ENCODE assay signal across 10 cellular contexts in the genomic region with DNA sequence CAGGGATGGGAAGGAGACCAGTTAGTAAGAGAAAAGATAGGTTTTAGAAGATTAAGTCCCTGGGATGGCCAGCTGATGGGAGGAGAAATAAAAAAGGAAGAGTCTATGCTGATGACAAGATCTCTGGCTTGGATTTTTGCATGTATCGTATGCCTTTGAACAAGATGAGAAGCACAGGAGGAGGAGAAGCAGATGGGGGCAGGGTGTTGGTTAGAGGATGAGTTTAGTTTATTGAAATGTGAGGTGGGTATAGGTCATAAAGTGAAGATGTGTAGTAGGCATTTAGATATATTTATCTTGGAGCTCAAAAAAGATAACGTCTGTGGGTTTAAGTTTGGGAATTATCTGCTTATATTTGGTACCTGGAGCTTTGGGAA. TPM values are rescaled to one million over a fixed set of nuclear protein-coding genes. Genes with fewer than 3 reads are reported as not detected.
A peak's percentile ranks its signal among the peaks of the same experiment; 100 is the strongest.
DNase-seq lines count a peak whose midpoint lies in the region; ATAC-seq, FAIRE-seq and TF ChIP-seq lines count a peak whose summit lies in the region.
"Had no signal": no experiment of that assay in that cellular context is flagged by ENCODE, and none has a peak within 500 bp of the region (broad histone marks: within the 10 kb centered on the region; RNA-seq: fewer than 3 reads in every experiment).

No MANE protein-coding gene starts in this region.

- WGBS in A549 (ENCODE audit: missing lambda C conversion rate), result 14% methylated on average over 2 of the region's 2 CpGs
- 63 to 78% methylated on average over 2 of the region's 2 CpGs for WGBS in mesodermal cell (ENCODE audit: insufficient coverage in 2 of 2), 2 experiments

- H3K27me3 ChIP-seq in bronchial epithelial cell (ENCODE audit: control insufficient read depth, insufficient read depth, low read length), result no peaks in the 10 kb centered on the region

- H3K4me3 ChIP-seq in A549 (peak overlapping the region; percentile 72), HFF-Myc (replicated peaks; ENCODE audit: low read depth, low read length) (peak overlapping the region; percentile 92), bronchial epithelial cell (ENCODE audit: low read depth, low read length) (peak overlapping the region; percentile 77), mesodermal cell (ENCODE audit: extremely low read depth, insufficient read depth, low read length, poor library complexity, severe bottlenecking) (peak overlapping the region; percentile 81)

- POLR2A ChIA-PET in A549 (lab: Yijun Ruan, JAX), result interaction anchor here (1.9 kb wide), 1 partner anchor 46 kb away, joined by 11 read pairs; a partner anchor contains a TSS

- CTCF ChIA-PET in A549 (lab: Yijun Ruan, JAX), result interaction anchor here (1.0 to 2.9 kb wide), 4 partner anchors 9 to 47 kb away, joined by 3 to 14 read pairs (median 6); a partner anchor contains a TSS

- TF ChIP-seq RAD21 in A549 (conservative IDR thresholded peaks at IDR 0.05 in 1 of 2, IDR thresholded peaks at IDR 0.05 in 1 of 2), result no peak

- no peaks in the 10 kb centered on the region for H3K36me3 ChIP-seq in bronchial epithelial cell (ENCODE audit: control insufficient read depth, insufficient read depth, low read length)
- H3K36me3 ChIP-seq in mesodermal cell (ENCODE audit: control insufficient read depth, insufficient read depth, low read length), result peaks cover under 1% of the 10 kb centered on the region

- peaks cover 16% of the 10 kb centered on the region for H3K4me1 ChIP-seq in A549
- H3K4me1 ChIP-seq in mesodermal cell (ENCODE audit: control insufficient read depth, insufficient read depth, low read length, poor library complexity, severe bottlenecking), result no peaks in the 10 kb centered on the region

- FAIRE-seq in A549 (lab: Jason Lieb, UNC) (no peak), bronchial epithelial cell (lab: Jason Lieb, UNC) (no peak), D721Med (lab: Jason Lieb, UNC) (no peak)
- FAIRE-seq: frontal cortex had no signal

- TF ChIP-seq CTCF in A549 (IDR thresholded peaks at IDR 0.05), result no peak
- TF ChIP-seq CTCF in HFF-Myc (IDR thresholded peaks at IDR 0.05; ENCODE audit: low read depth, low read length, missing control alignments), result no peak
- TF ChIP-seq CTCF in bronchial epithelial cell (IDR thresholded peaks at IDR 0.05; ENCODE audit: insufficient read depth, low read length, severe bottlenecking), result no peak
- TF ChIP-seq CTCF in D721Med (IDR thresholded peaks at IDR 0.05; ENCODE audit: insufficient read depth, missing control alignments), result no peak

- H3K9me3 ChIP-seq in A549, result no peaks in the 10 kb centered on the region
- H3K9me3 ChIP-seq in mesodermal cell (ENCODE audit: control insufficient read depth, low read length), result no peaks in the 10 kb centered on the region

- DNase-seq in A549 (ENCODE audit: low read depth in 1 of 2, low spot score in 1 of 2) (peak in 1 of 2 experiments; percentile 21), HFF-Myc (ENCODE audit: extremely low read depth, low read depth) (no peak), bronchial epithelial cell (ENCODE audit: low read depth) (no peak), NCI-H2081 (lab: John Stamatoyannopoulos, UW) (no peak), D721Med (ENCODE audit: insufficient read length, low spot score) (no peak)

- no peak for TF ChIP-seq EP300 in A549 (IDR thresholded peaks at IDR 0.05)

- H3K27ac ChIP-seq in A549 (peak overlapping the region; percentile 91 to 95), mesodermal cell (ENCODE audit: low read depth, low read length, severe bottlenecking) (no peak overlapping the region)

- no peak for TF ChIP-seq POLR2A in A549 (IDR thresholded peaks at IDR 0.05; ENCODE audit: low read length)

- H3K4me2 ChIP-seq in A549, result peak overlapping the region; percentile 83

- ATAC-seq in A549 (no peak), HG02970 (IDR thresholded peaks at IDR 0.05; ENCODE audit: low FRiP score, unreplicated experiment) (no peak)
- ATAC-seq in activated CD4-positive, CD25-positive, alpha-beta regulatory T cell treated with anti-CD3 and anti-CD28 coated beads, Interleukin-2, amount 50 U/mL, for 24 hours, result no peak
- ATAC-seq: WTC11 had no signal

TF ChIP-seq in A549, 52 proteins besides CTCF, POLR2A, EP300 and RAD21:
- TF ChIP-seq FOSL2 (IDR thresholded peaks at IDR 0.05) (no peak), FOSL2 (CRISPR knock-in tag; IDR thresholded peaks at IDR 0.05) (no peak), NR3C1 (IDR thresholded peaks at IDR 0.05) (no peak), FOSB (CRISPR knock-in tag; IDR thresholded peaks at IDR 0.05) (no peak), JUNB (IDR thresholded peaks at IDR 0.05) (no peak), TP53 (CRISPR knock-in tag; IDR thresholded peaks at IDR 0.05) (no peak), ZNF302 (CRISPR knock-in tag; IDR thresholded peaks at IDR 0.05) (no peak), POLR2AphosphoS2 (conservative IDR thresholded peaks at IDR 0.05; ENCODE audit: low read length) (no peak), ZC3H11A (IDR thresholded peaks at IDR 0.05) (no peak), HDAC2 (IDR thresholded peaks at IDR 0.05) (no peak), BHLHE40 (IDR thresholded peaks at IDR 0.05; ENCODE audit: low read depth, low read length) (no peak), EHF (CRISPR knock-in tag; IDR thresholded peaks at IDR 0.05) (no peak), CBX8 (IDR thresholded peaks at IDR 0.05) (no peak), SMC3 (IDR thresholded peaks at IDR 0.05) (no peak), MAFK (IDR thresholded peaks at IDR 0.05; ENCODE audit: partially characterized antibody) (no peak), CHD4 (IDR thresholded peaks at IDR 0.05; ENCODE audit: borderline replicate concordance) (no peak), KDM5A (IDR thresholded peaks at IDR 0.05) (no peak)
- TF ChIP-seq, protein P1, sequence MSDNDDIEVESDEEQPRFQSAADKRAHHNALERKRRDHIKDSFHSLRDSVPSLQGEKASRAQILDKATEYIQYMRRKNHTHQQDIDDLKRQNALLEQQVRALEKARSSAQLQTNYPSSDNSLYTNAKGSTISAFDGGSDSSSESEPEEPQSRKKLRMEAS (IDR thresholded peaks at IDR 0.05), result no peak
- TF ChIP-seq, protein P2, sequence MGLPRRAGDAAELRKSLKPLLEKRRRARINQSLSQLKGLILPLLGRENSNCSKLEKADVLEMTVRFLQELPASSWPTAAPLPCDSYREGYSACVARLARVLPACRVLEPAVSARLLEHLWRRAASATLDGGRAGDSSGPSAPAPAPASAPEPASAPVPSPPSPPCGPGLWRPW (IDR thresholded peaks at IDR 0.05), result no peak
TF ChIP-seq in A549: peak in this region for 0.

RNA-seq across cellular contexts. Expression of a gene that starts 1.4 kb away (rescaled TPM):
- 47.5 and 70.7 TPM in 2 replicates for polyA plus RNA-seq in A549 (2011; rRNA removed)
- 12.3 and 14.5 TPM in 2 replicates for polyA plus RNA-seq in A549 (2012; cell fraction: cytosol; rRNA removed)
- 4.2 and 5.9 TPM in 2 replicates for polyA plus RNA-seq in A549 (2012; cell fraction: nucleus; rRNA removed)
- polyA plus RNA-seq in A549 (2017; fragmentation: RNase III; extraction: RNeasy Plus Mini Kit Qiagen cat#74134 plus additional on column Dnase treatment), result 31.6 to 38.3 TPM (median 34.4 TPM) in 3 replicates
- polyA minus RNA-seq in A549 (2011; rRNA and poly(A)+ RNA removed), result 9.3 and 11.9 TPM in 2 replicates
- total RNA-seq in bronchial epithelial cell, result 25.3 and 38.5 TPM in 2 replicates
- 38.4 TPM for polyA plus RNA-seq in mesodermal cell (2013, experiment 1 of 2)
- polyA plus RNA-seq in mesodermal cell (2013, experiment 2 of 2), result 38.4 TPM

RNA-seq across cellular contexts. Expression of a gene that starts 43.4 kb away (rescaled TPM):
- polyA plus RNA-seq in A549 (2011; rRNA removed) (7.8 and 16.1 TPM in 2 replicates), A549 (2017; fragmentation: RNase III; extraction: RNeasy Plus Mini Kit Qiagen cat#74134 plus additional on column Dnase treatment) (6.6 to 9.4 TPM (median 9.4 TPM) in 3 replicates)
- 11.3 and 15.6 TPM in 2 replicates for polyA plus RNA-seq in A549 (2012; cell fraction: cytosol; rRNA removed)
- 15.2 and 18.9 TPM in 2 replicates for polyA plus RNA-seq in A549 (2012; cell fraction: nucleus; rRNA removed)
- 38.0 and 47.8 TPM in 2 replicates for polyA minus RNA-seq in A549 (2011; rRNA and poly(A)+ RNA removed)
- 7.4 and 8.2 TPM in 2 replicates for total RNA-seq in bronchial epithelial cell
- 23.4 TPM for polyA plus RNA-seq in mesodermal cell (2013, experiment 1 of 2)
- polyA plus RNA-seq in mesodermal cell (2013, experiment 2 of 2), result 20.6 TPM

RNA-seq across cellular contexts. Expression of a gene that starts 45.7 kb away (rescaled TPM):
- polyA plus RNA-seq in A549 (2011; rRNA removed), result 40.1 and 43.8 TPM in 2 replicates
- 9.6 and 12.2 TPM in 2 replicates for polyA plus RNA-seq in A549 (2012; cell fraction: cytosol; rRNA removed)
- polyA plus RNA-seq in A549 (2012; cell fraction: nucleus; rRNA removed), result 5.5 and 10.4 TPM in 2 replicates
- polyA plus RNA-seq in A549 (2017; fragmentation: RNase III; extraction: RNeasy Plus Mini Kit Qiagen cat#74134 plus additional on column Dnase treatment), result 12.3 to 14.1 TPM (median 12.8 TPM) in 3 replicates
- 105 and 117 TPM in 2 replicates for polyA minus RNA-seq in A549 (2011; rRNA and poly(A)+ RNA removed)
- 22.4 and 29.7 TPM in 2 replicates for total RNA-seq in bronchial epithelial cell
- 11.1 TPM for polyA plus RNA-seq in mesodermal cell (2013, experiment 1 of 2)
- polyA plus RNA-seq in mesodermal cell (2013, experiment 2 of 2), result 9.1 TPM
